ENCODE assay signal across 13 cellular contexts in the genomic region with DNA sequence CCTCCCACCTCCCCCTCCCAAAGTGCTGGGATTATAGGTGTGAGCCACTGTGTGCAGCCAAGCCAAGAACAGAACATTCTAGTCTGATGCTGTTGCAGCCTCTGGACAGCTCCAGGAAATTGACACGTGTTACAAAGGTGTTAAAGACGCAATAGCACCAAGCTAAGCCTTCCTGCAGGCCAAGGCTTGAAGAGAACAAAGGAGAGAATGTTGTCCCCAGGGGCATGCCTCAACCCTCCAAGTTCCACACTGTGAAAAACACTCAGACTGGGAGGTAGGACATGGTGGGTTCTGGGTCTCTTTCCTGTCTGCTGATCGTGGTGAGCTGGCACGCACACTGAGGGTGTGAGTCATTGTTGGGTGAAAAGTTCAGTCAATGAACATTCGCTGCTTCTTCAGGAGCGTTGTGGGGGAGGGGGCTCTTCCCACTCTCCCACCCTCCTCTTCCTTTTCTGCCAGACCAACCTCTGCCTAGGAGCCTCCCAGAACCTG. TPM values are rescaled to one million over a fixed set of nuclear protein-coding genes. Genes with fewer than 3 reads are reported as not detected.
A peak's percentile ranks its signal among the peaks of the same experiment; 100 is the strongest.
DNase-seq lines count a peak whose midpoint lies in the region; ATAC-seq and TF ChIP-seq lines count a peak whose summit lies in the region.
"Had no signal": no experiment of that assay in that cellular context is flagged by ENCODE, and none has a peak within 500 bp of the region (broad histone marks: within the 10 kb centered on the region; RNA-seq: fewer than 3 reads in every experiment).

No MANE protein-coding gene starts in this region.

- peaks cover 14 to 35% (median 21%) of the 10 kb centered on the region in 11 experiments for H3K27me3 ChIP-seq in BLaER1 treated with 17β-estradiol and CSF1 and Interleukin-3, amounts not matched to agents 10 nM and 100 nM
- peaks cover 4% of the 10 kb centered on the region for H3K27me3 ChIP-seq in IMR-90 (ENCODE audit: control insufficient read depth, insufficient read depth, low read length)
- peaks cover 2% of the 10 kb centered on the region for H3K27me3 ChIP-seq in kidney epithelial cell (ENCODE audit: control insufficient read depth, insufficient read depth, low read length)
- no peaks in the 10 kb centered on the region for H3K27me3 ChIP-seq in dorsolateral prefrontal cortex

- intact Hi-C loops in IMR-90 (cut with micrococcal nuclease) = loop anchor here (5.0 to 10.0 kb wide), 2 partner anchors 56 to 171 kb away; no protein-coding TSS in a partner anchor
- intact Hi-C loops in dorsolateral prefrontal cortex (cut with DNase I) = no loop called here

- in situ Hi-C loops in IMR-90 (cut with MboI; ENCODE audit: low sequenced_read_pairs) = no loop called here

- H4K91ac ChIP-seq in IMR-90 (ENCODE audit: insufficient read depth, low read depth, low read length) = no peak overlapping the region

- H3K4me1 ChIP-seq in BLaER1 treated with 17β-estradiol and CSF1 and Interleukin-3, amounts not matched to agents 10 nM and 100 nM = peaks cover 7 to 20% (median 11%) of the 10 kb centered on the region in 10 experiments; a peak in 19 of 20 replicates
- H3K4me1 ChIP-seq in IMR-90 (ENCODE audit: control insufficient read depth, insufficient read depth, low read length) = no peaks in the 10 kb centered on the region
- H3K4me1 ChIP-seq: lower lobe of right lung had no signal

- dilution Hi-C loops in IMR-90 (cut with HindIII; ENCODE audit: low sequenced_read_pairs, unreplicated experiment) = no loop called here

- no peak overlapping the region for H4K8ac ChIP-seq in IMR-90 (ENCODE audit: low read depth in 2 of 2, low read length in 2 of 2)

- TF ChIP-seq CTCF in IMR-90 (conservative IDR thresholded peaks at IDR 0.05; ENCODE audit: low read depth, low read length) = no peak
- TF ChIP-seq CTCF in kidney epithelial cell (IDR thresholded peaks at IDR 0.05; ENCODE audit: insufficient read depth, low read length, poor library complexity, severe bottlenecking) = no peak
- no peak for TF ChIP-seq CTCF in dorsolateral prefrontal cortex (IDR thresholded peaks at IDR 0.05 in 54 of 56, conservative IDR thresholded peaks at IDR 0.05 in 2 of 56; ENCODE audit: low read depth in 1 of 56, partially characterized antibody in 56 of 56)

- H3K27ac ChIP-seq in BLaER1 treated with 17β-estradiol and CSF1 and Interleukin-3, amounts not matched to agents 10 nM and 100 nM = no peak overlapping the region
- H3K27ac ChIP-seq in IMR-90 (ENCODE audit: insufficient read depth, low read length) (no peak overlapping the region), dorsolateral prefrontal cortex (no peak overlapping the region)
- H3K27ac ChIP-seq: lower lobe of right lung had no signal

- H3K18ac ChIP-seq in IMR-90 (ENCODE audit: low read depth, low read length) = no peak overlapping the region

- no peak overlapping the region for H3K4ac ChIP-seq in IMR-90 (ENCODE audit: low read depth, low read length)

- no peak overlapping the region for H2BK5ac ChIP-seq in IMR-90 (ENCODE audit: low read depth, low read length, poor library complexity, severe bottlenecking)

- no peaks in the 10 kb centered on the region for H3K36me3 ChIP-seq in BLaER1 treated with 17β-estradiol and CSF1 and Interleukin-3, amounts not matched to agents 10 nM and 100 nM
- H3K36me3 ChIP-seq in IMR-90 (ENCODE audit: control insufficient read depth, insufficient read depth, low read length) (no peaks in the 10 kb centered on the region), kidney epithelial cell (ENCODE audit: control insufficient read depth, insufficient read depth, low read length) (no peaks in the 10 kb centered on the region)
- H3K36me3 ChIP-seq: lower lobe of right lung had no signal

- peak overlapping the region; percentile 71 for H2AFZ ChIP-seq in IMR-90 (replicated peaks; ENCODE audit: low read length, poor library complexity)

- 0 out of 2 replicates have a peak, but pooled peaks cover 4% of the 10 kb centered on the region for H3K9me1 ChIP-seq in IMR-90 (ENCODE audit: insufficient read depth, low read length)

- H2AK5ac ChIP-seq in IMR-90 (ENCODE audit: low read depth, low read length) = no peak overlapping the region

- no peak overlapping the region for H2BK20ac ChIP-seq in IMR-90 (ENCODE audit: low read depth, low read length)

- H3K14ac ChIP-seq in IMR-90 (replicated peaks; ENCODE audit: low read depth, low read length) = no peak overlapping the region

- H3K4me2 ChIP-seq in BLaER1 treated with 17β-estradiol and CSF1 and Interleukin-3, amounts not matched to agents 10 nM and 100 nM = peak overlapping the region in 10 of 11 experiments; percentile 4 to 56 (median 36); a peak in 17 of 22 replicates
- H3K4me2 ChIP-seq in IMR-90 (ENCODE audit: low read depth, low read length) = no peak overlapping the region

- TF ChIP-seq POLR2A in IMR-90 (IDR thresholded peaks at IDR 0.05; ENCODE audit: low read depth, low read length) = no peak

- no peak overlapping the region for H3K9ac ChIP-seq in BLaER1 treated with 17β-estradiol and CSF1 and Interleukin-3, amounts not matched to agents 10 nM and 100 nM
- no peak overlapping the region for H3K9ac ChIP-seq in IMR-90 (ENCODE audit: low read depth, low read length)

- no peak overlapping the region for H3K56ac ChIP-seq in IMR-90 (ENCODE audit: extremely low read depth, insufficient read depth, low read length)

- H3K79me1 ChIP-seq in IMR-90 (ENCODE audit: low read depth in 1 of 2, low read length in 2 of 2) = no peaks in the 10 kb centered on the region

- DNase-seq in IMR-90 (peak; percentile 60), amniotic epithelial cell (ENCODE audit: low read depth) (peak; percentile 66), kidney epithelial cell (ENCODE audit: low read depth) (peak; percentile 25), dorsolateral prefrontal cortex (no peak), COLO668 (lab: John Stamatoyannopoulos, UW; ENCODE audit: unreplicated experiment) (no peak)
- DNase-seq: activated CD4-positive, alpha-beta T cell treated with anti-CD3 and anti-CD28 coated beads, Interleukin-2, amount 10 ng/mL, durations not matched to agents 7 days and 5 days; amygdala; lower lobe of right lung; NCI-H1694; SHP77 had no signal

- ATAC-seq in IMR-90 (ENCODE audit: low read depth) (peak; percentile 50), GM21381 (IDR thresholded peaks at IDR 0.05; ENCODE audit: unreplicated experiment) (no peak), GM18498 (IDR thresholded peaks at IDR 0.05; ENCODE audit: unreplicated experiment) (no peak)
- ATAC-seq: lower lobe of right lung had no signal

- TF ChIP-seq RAD21 in IMR-90 (IDR thresholded peaks at IDR 0.05; ENCODE audit: low read length) = 0 out of 2 replicates have a peak, but pooled peaks have one; percentile 5

- peaks cover 0 to 18% (median 0%) of the 10 kb centered on the region in 11 experiments; a peak in 6 of 22 replicates for H4K20me1 ChIP-seq in BLaER1 treated with 17β-estradiol and CSF1 and Interleukin-3, amounts not matched to agents 10 nM and 100 nM
- no peaks in the 10 kb centered on the region for H4K20me1 ChIP-seq in IMR-90 (ENCODE audit: insufficient read depth, low read length)

- H4K5ac ChIP-seq in IMR-90 (ENCODE audit: low read depth, low read length) = no peak overlapping the region

- H2BK120ac ChIP-seq in IMR-90 (ENCODE audit: low read depth, low read length) = no peak overlapping the region

- CTCF ChIA-PET in IMR-90 (lab: Yijun Ruan, JAX) = no interaction called here

- no peak overlapping the region for H3K4me3 ChIP-seq in BLaER1 treated with 17β-estradiol and CSF1 and Interleukin-3, amounts not matched to agents 10 nM and 100 nM
- H3K4me3 ChIP-seq in IMR-90 (ENCODE audit: insufficient read depth, low read depth, low read length) (no peak overlapping the region), kidney epithelial cell (ENCODE audit: low read depth, low read length) (no peak overlapping the region), dorsolateral prefrontal cortex (no peak overlapping the region)
- H3K4me3 ChIP-seq: lower lobe of right lung had no signal

- peaks cover 0 to 10% (median 0%) of the 10 kb centered on the region in 11 experiments; a peak in 5 of 22 replicates for H3K9me3 ChIP-seq in BLaER1 treated with 17β-estradiol and CSF1 and Interleukin-3, amounts not matched to agents 10 nM and 100 nM (replicated peaks in 1 of 11)
- H3K9me3 ChIP-seq in IMR-90 (ENCODE audit: control insufficient read depth, insufficient read depth, low read length) = peaks cover 2% of the 10 kb centered on the region
- H3K9me3 ChIP-seq: lower lobe of right lung had no signal

- H3K23ac ChIP-seq in IMR-90 (ENCODE audit: low read depth, low read length) = no peak overlapping the region

- no TSS peak for BruUV-seq in IMR-90 (replicated peaks; lab: Mats Ljungman, UMichigan)

- H2BK15ac ChIP-seq in IMR-90 (ENCODE audit: low read depth, low read length) = no peak overlapping the region

- POLR2A ChIA-PET in IMR-90 (lab: Charles Lee; ENCODE audit: unreplicated experiment) = no interaction called here

- no peak overlapping the region for H2AK9ac ChIP-seq in IMR-90 (replicated peaks; ENCODE audit: low read depth, low read length, poor library complexity)

- no CpG with 5 or more reads among the region's 6 CpGs for WGBS in IMR-90 (ENCODE audit: extremely low coverage in 2 of 2, insufficient read length in 1 of 2), 2 experiments

TF ChIP-seq in IMR-90, 13 proteins besides CTCF, POLR2A, EP300 and RAD21 (continues in another document):
- TF ChIP-seq, protein P1, sequence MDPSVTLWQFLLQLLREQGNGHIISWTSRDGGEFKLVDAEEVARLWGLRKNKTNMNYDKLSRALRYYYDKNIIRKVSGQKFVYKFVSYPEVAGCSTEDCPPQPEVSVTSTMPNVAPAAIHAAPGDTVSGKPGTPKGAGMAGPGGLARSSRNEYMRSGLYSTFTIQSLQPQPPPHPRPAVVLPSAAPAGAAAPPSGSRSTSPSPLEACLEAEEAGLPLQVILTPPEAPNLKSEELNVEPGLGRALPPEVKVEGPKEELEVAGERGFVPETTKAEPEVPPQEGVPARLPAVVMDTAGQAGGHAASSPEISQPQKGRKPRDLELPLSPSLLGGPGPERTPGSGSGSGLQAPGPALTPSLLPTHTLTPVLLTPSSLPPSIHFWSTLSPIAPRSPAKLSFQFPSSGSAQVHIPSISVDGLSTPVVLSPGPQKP (IDR thresholded peaks at IDR 0.05; ENCODE audit: borderline replicate concordance, low read depth, low read length) = no peak
- no peak for TF ChIP-seq RFX5 (IDR thresholded peaks at IDR 0.05; ENCODE audit: low read depth, low read length)
- no peak for TF ChIP-seq NFE2L2 (IDR thresholded peaks at IDR 0.05; ENCODE audit: low read depth, low read length)
- no peak for TF ChIP-seq CHD1 (IDR thresholded peaks at IDR 0.05; ENCODE audit: low read depth, low read length)
- no peak for TF ChIP-seq MAFK (IDR thresholded peaks at IDR 0.05; ENCODE audit: low read depth, low read length)
- TF ChIP-seq MAZ (IDR thresholded peaks at IDR 0.05; ENCODE audit: borderline replicate concordance, low read depth, low read length) = no peak

RNA-seq across cellular contexts. Expression of a gene that starts 5.3 kb away (rescaled TPM):
- total RNA-seq in IMR-90 (2012; rRNA removed) = 40.1 and 43.3 TPM in 2 replicates
- polyA plus RNA-seq in IMR-90 (2012; rRNA removed) = 51.9 and 56.5 TPM in 2 replicates
- 38.6 and 74.6 TPM in 2 replicates for polyA plus RNA-seq in IMR-90 (2012; cell fraction: cytosol; rRNA removed)
- 97.2 and 218 TPM in 2 replicates for polyA plus RNA-seq in IMR-90 (2012; cell fraction: nucleus; rRNA removed; ENCODE audit: low replicate concordance)
- total RNA-seq in kidney epithelial cell = 52.6 and 58.2 TPM in 2 replicates
- total RNA-seq in dorsolateral prefrontal cortex = 100 to 1,000 TPM; 163 to 282 (median 231) TPM

Comparison
In these comparisons a context has a peak if more than half of its experiments do, and no peak if none do; other contexts are left out.
1. DNase-seq: peak in IMR-90 (single experiment), amniotic epithelial cell (single experiment) and kidney epithelial cell (single experiment); none in dorsolateral prefrontal cortex (0 of 10) and COLO668 (single experiment).